15 cellular contexts compared by ENCODE assay signal in the genomic region with DNA sequence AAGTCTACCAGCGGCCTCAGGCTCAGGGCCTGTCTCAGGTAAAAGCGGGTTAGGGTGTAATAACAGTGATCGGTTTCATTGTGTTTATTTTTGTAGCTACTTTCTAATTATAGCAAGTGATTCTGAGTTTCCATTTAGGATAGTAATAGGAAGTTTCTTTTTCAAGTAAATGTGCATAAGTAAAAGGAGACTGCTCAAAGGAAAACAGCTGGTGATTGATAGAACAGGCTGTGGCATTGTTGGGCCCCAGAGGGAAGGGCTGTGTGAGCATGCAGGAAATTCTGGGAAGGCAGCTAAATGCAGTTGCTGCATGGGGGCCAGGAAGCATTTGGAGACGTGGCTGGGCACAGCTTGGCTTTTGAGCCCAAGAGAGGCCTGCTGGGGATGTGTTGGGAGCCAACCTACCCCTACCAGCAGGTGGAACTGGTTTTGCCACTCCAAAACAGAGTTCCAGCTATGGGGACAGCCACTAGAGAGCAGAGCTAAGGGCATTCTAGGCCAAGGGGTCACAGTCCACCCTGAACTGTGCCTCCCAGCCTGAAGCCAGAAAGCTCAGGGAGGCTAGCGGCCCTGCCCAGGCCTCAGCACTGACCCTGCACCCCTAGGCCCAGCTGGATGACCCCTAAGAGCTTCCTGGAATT. TPM values are rescaled to one million over a fixed set of nuclear protein-coding genes. Genes with fewer than 3 reads are reported as not detected.
DNase-seq lines count a peak whose midpoint lies in the region; ATAC-seq, FAIRE-seq and TF ChIP-seq lines count a peak whose summit lies in the region.
"Had no signal": no experiment of that assay in that cellular context is flagged by ENCODE, and none has a peak within 500 bp of the region (broad histone marks: within the 10 kb centered on the region; RNA-seq: fewer than 3 reads in every experiment).

No MANE protein-coding gene starts in this region.

- H3K36me3 Mint-ChIP-seq in activated CD8-positive, alpha-beta memory T cell treated with anti-CD3 and anti-CD28 coated beads, Interleukin-2, amount 10 ng/mL, durations not matched to agents 7 days and 5 days, result peaks cover 46% of the 10 kb centered on the region

- H3K9me3 Mint-ChIP-seq in activated CD8-positive, alpha-beta memory T cell treated with anti-CD3 and anti-CD28 coated beads, Interleukin-2, amount 10 ng/mL, durations not matched to agents 7 days and 5 days (ENCODE audit: low read depth), result peaks cover 9% of the 10 kb centered on the region

- H3K27me3 Mint-ChIP-seq in activated CD8-positive, alpha-beta memory T cell treated with anti-CD3 and anti-CD28 coated beads, Interleukin-2, amount 10 ng/mL, durations not matched to agents 7 days and 5 days, result no peaks in the 10 kb centered on the region

- H3K9me3 ChIP-seq in keratinocyte (ENCODE audit: control insufficient read depth, low read depth, low read length) (peaks cover 6% of the 10 kb centered on the region), spleen (peaks cover 0 to 24% (median 23%) of the 10 kb centered on the region in 8 donors), colonic mucosa (peaks cover 7% of the 10 kb centered on the region)

- H3K4me1 Mint-ChIP-seq in activated CD8-positive, alpha-beta memory T cell treated with anti-CD3 and anti-CD28 coated beads, Interleukin-2, amount 10 ng/mL, durations not matched to agents 7 days and 5 days, result peaks cover 47% of the 10 kb centered on the region

- H3K4me1 ChIP-seq in keratinocyte (ENCODE audit: control insufficient read depth, extremely low read depth, insufficient read depth, low read length) (peaks cover 4% of the 10 kb centered on the region), spleen (peaks cover 14 to 51% (median 38%) of the 10 kb centered on the region in 6 donors), colonic mucosa (no peaks in the 10 kb centered on the region)

- H2AFZ ChIP-seq in keratinocyte (ENCODE audit: control insufficient read depth, low read length), result no peak overlapping the region

- dilution Hi-C loops in keratinocyte (cut with MboI; ENCODE audit: extremely low pct_ligation_motif_present, low sequenced_read_pairs), result no loop called here

- TF ChIP-seq POLR2A in spleen (IDR thresholded peaks at IDR 0.05), result no peak

- H3K27ac ChIP-seq in VCaP (peak overlapping the region; percentile 36), keratinocyte (ENCODE audit: control insufficient read depth, insufficient read depth, low read length) (no peak overlapping the region), spleen (peak overlapping the region in 5 of 8 donors; percentile 20 to 80 (median 56)), colonic mucosa (no peak overlapping the region)
- H3K27ac ChIP-seq: HL-60 had no signal

- no peaks in the 10 kb centered on the region for H3K9me1 ChIP-seq in keratinocyte (ENCODE audit: control insufficient read depth, extremely low read depth, insufficient read depth, low read length)

- CTCF ChIA-PET in activated CD8-positive, alpha-beta memory T cell treated with anti-CD3 and anti-CD28 coated beads, Interleukin-2, amount 10 ng/mL, durations not matched to agents 7 days and 5 days (lab: Charles Lee), result interaction anchor here (0.9 to 10.0 kb wide), 17 partner anchors 9 to 644 kb away, joined by 3 to 252 read pairs (median 4); partner anchors contain the start of genes BRD7, CNEP1R1, CYLD and SNX20

- H3K4me3 Mint-ChIP-seq in activated CD8-positive, alpha-beta memory T cell treated with anti-CD3 and anti-CD28 coated beads, Interleukin-2, amount 10 ng/mL, durations not matched to agents 7 days and 5 days, result no peak overlapping the region

- H3K36me3 ChIP-seq in keratinocyte (ENCODE audit: control insufficient read depth in 2 of 2, extremely low read depth in 1 of 2, insufficient read depth in 2 of 2, low read length in 2 of 2) (no peaks in the 10 kb centered on the region), spleen (peaks cover 0 to 60% (median 22%) of the 10 kb centered on the region in 6 donors), colonic mucosa (no peaks in the 10 kb centered on the region)

- intact Hi-C loops in spleen (cut with DNase I; ENCODE audit: low total_unique reads) (loop anchor here (5.0 to 10.0 kb wide), 5 partner anchors 79 to 644 kb away; partner anchors contain the start of genes BRD7 and CNEP1R1), colonic mucosa (cut with DNase I) (loop anchor here (5.0 to 10.0 kb wide), 4 partner anchors 79 to 454 kb away; no protein-coding TSS in a partner anchor)

- WGBS in spleen, 5 donors, result 65 to 81% (median 69%) methylated on average over 5 of the region's 5 CpGs

- H3K4me3 ChIP-seq in keratinocyte (ENCODE audit: control insufficient read depth in 2 of 3, extremely low read depth in 1 of 3, insufficient read depth in 2 of 3, low read depth in 1 of 3, low read length in 3 of 3) (no peak overlapping the region), spleen (no peak overlapping the region), colonic mucosa (no peak overlapping the region)
- H3K4me3 ChIP-seq: tibial artery had no signal

- H3K27me3 ChIP-seq in keratinocyte (ENCODE audit: control insufficient read depth, extremely low read depth, insufficient read depth, low read length), result no peaks in the 10 kb centered on the region
- no peaks in the 10 kb centered on the region for H3K27me3 ChIP-seq in spleen (replicated peaks in 1 of 7)
- H3K27me3 ChIP-seq in colonic mucosa, result no peaks in the 10 kb centered on the region
- H3K27me3 ChIP-seq: tibial artery had no signal

- no peaks in the 10 kb centered on the region for H3K79me2 ChIP-seq in keratinocyte (ENCODE audit: control insufficient read depth, insufficient read depth, low read length)

- no peak overlapping the region for H3K4me2 ChIP-seq in keratinocyte (ENCODE audit: control insufficient read depth, extremely low read depth, insufficient read depth, low read depth, low read length)

- no peaks in the 10 kb centered on the region for H4K20me1 ChIP-seq in keratinocyte (ENCODE audit: control insufficient read depth, extremely low read depth, insufficient read depth, low read length)

- H3K9ac ChIP-seq in keratinocyte (ENCODE audit: control insufficient read depth, extremely low read depth, insufficient read depth, low read length), result no peak overlapping the region
- H3K9ac ChIP-seq in colonic mucosa (ENCODE audit: low read depth in 2 of 2, low read length in 2 of 2), result no peak overlapping the region

- ATAC-seq in activated CD8-positive, alpha-beta memory T cell treated with anti-CD3 and anti-CD28 coated beads, Interleukin-2, amount 10 ng/mL, durations not matched to agents 7 days and 5 days, result no peak
- ATAC-seq in GM18867 (IDR thresholded peaks at IDR 0.05; ENCODE audit: unreplicated experiment) (no peak), HG02588 (IDR thresholded peaks at IDR 0.05; ENCODE audit: unreplicated experiment) (no peak)

- no peak for FAIRE-seq in keratinocyte (lab: Jason Lieb, UNC)

- TF ChIP-seq CTCF in VCaP (conservative IDR thresholded peaks at IDR 0.05) (peak; percentile 25), keratinocyte (optimal IDR thresholded peaks at IDR 0.05 in 1 of 3, IDR thresholded peaks at IDR 0.05 in 1 of 3, conservative IDR thresholded peaks at IDR 0.05 in 1 of 3; ENCODE audit: extremely low read depth in 1 of 3, insufficient read depth in 2 of 3, low read length in 3 of 3) (peak in 2 of 3 experiments; percentile 5 to 27), spleen (IDR thresholded peaks at IDR 0.05 in 8 of 11, conservative IDR thresholded peaks at IDR 0.05 in 3 of 11) (no peak), colonic mucosa (IDR thresholded peaks at IDR 0.05) (no peak)

- peak overlapping the region; percentile 92 for H3K27ac Mint-ChIP-seq in activated CD8-positive, alpha-beta memory T cell treated with anti-CD3 and anti-CD28 coated beads, Interleukin-2, amount 10 ng/mL, durations not matched to agents 7 days and 5 days

- no peak for DNase-seq in activated CD8-positive, alpha-beta memory T cell treated with anti-CD3 and anti-CD28 coated beads, Interleukin-2, amount 10 ng/mL, durations not matched to agents 7 days and 5 days
- no peak for DNase-seq in activated CD8-positive, alpha-beta memory T cell treated with anti-CD3 and anti-CD28 coated beads for 24 hours
- DNase-seq in keratinocyte (ENCODE audit: low read depth, low spot score), result no peak
- DNase-seq in spleen, result peak; percentile 58
- DNase-seq in colonic mucosa, result no peak
- DNase-seq: activated T-cell treated with anti-CD3 and anti-CD28 coated beads, Interleukin-2, amount 50 U/mL, for 48 hours; cortex of kidney; hippocampal formation; NCI-H1417; stimulated activated CD4-positive, alpha-beta T cell treated with anti-CD3 and anti-CD28 coated beads, Interleukin-4, amount 100 ng/mL, for 24 hours; tibial artery had no signal

RNA-seq across cellular contexts. Expression of gene SNX20, which starts 12.6 kb away (rescaled TPM):
- 10 to 100 TPM; 60.0 to 72.1 TPM for total RNA-seq in activated CD8-positive, alpha-beta memory T cell treated with anti-CD3 and anti-CD28 coated beads, Interleukin-2, amount 10 ng/mL, durations not matched to agents 7 days and 5 days
- polyA plus RNA-seq in keratinocyte (not detected in 3 replicates), spleen (10 to 100 TPM; 17.6 to 24.6 (median 23.7) TPM)
- not detected for polyA plus RNA-seq in keratinocyte (2011; ENCODE audit: low read depth)
- not detected in 2 replicates for polyA plus RNA-seq in keratinocyte (2011; cell fraction: cytosol; rRNA removed)
- not detected in 2 replicates for polyA plus RNA-seq in keratinocyte (2011; cell fraction: nucleus; rRNA removed)
- polyA plus RNA-seq in keratinocyte (2012; ENCODE audit: low replicate concordance), result not detected in 2 replicates
- not detected in 3 replicates for polyA minus RNA-seq in keratinocyte
- not detected for polyA minus RNA-seq in keratinocyte (2011; cell fraction: cytosol; rRNA and poly(A)+ RNA removed)
- not detected in 2 replicates for polyA minus RNA-seq in keratinocyte (2011; cell fraction: nucleus; rRNA and poly(A)+ RNA removed)
- total RNA-seq in spleen (10 to 100 TPM; 27.2 to 50.5 (median 34.7) TPM), colonic mucosa (1 to 10 TPM in 1 of 2 donors, under 1 TPM in 1; 0.86 to 1.6 TPM)

RNA-seq across cellular contexts. Expression of gene NOD2, which starts 24.9 kb away (rescaled TPM):
- 10 to 100 TPM in 1 of 2 experiments, 1 to 10 TPM in 1; 6.5 to 10.7 TPM for total RNA-seq in activated CD8-positive, alpha-beta memory T cell treated with anti-CD3 and anti-CD28 coated beads, Interleukin-2, amount 10 ng/mL, durations not matched to agents 7 days and 5 days
- polyA plus RNA-seq in keratinocyte (0.49 to 3.9 TPM (median 0.80 TPM) in 3 replicates), spleen (1 to 10 TPM in 2 of 3 donors, under 1 TPM in 1; 0.41 to 2.8 (median 2.3) TPM)
- 6.1 TPM for polyA plus RNA-seq in keratinocyte (2011; ENCODE audit: low read depth)
- polyA plus RNA-seq in keratinocyte (2011; cell fraction: cytosol; rRNA removed), result 0.68 and 0.86 TPM in 2 replicates
- 3.5 and 5.4 TPM in 2 replicates for polyA plus RNA-seq in keratinocyte (2011; cell fraction: nucleus; rRNA removed)
- polyA plus RNA-seq in keratinocyte (2012; ENCODE audit: low replicate concordance), result 0.44 and 6.7 TPM in 2 replicates
- 1.5 to 11.2 TPM (median 2.3 TPM) in 3 replicates for polyA minus RNA-seq in keratinocyte
- 4.4 TPM for polyA minus RNA-seq in keratinocyte (2011; cell fraction: cytosol; rRNA and poly(A)+ RNA removed)
- 6.5 and 9.0 TPM in 2 replicates for polyA minus RNA-seq in keratinocyte (2011; cell fraction: nucleus; rRNA and poly(A)+ RNA removed)
- total RNA-seq in spleen (10 to 100 TPM in 3 of 7 donors, 1 to 10 TPM in 4; 5.6 to 23.2 (median 9.9) TPM), colonic mucosa (1 to 10 TPM in 1 of 2 donors, under 1 TPM in 1; 0.79 to 1.2 TPM)

Comparison
In these comparisons a context has a peak if more than half of its experiments do, and no peak if none do; other contexts are left out.
1. H3K27ac ChIP-seq: peak in VCaP (single experiment) and spleen (5 of 8); none in keratinocyte (single experiment) and colonic mucosa (single experiment).
2. CTCF ChIP-seq: peak in VCaP (single experiment) and keratinocyte (2 of 3); none in spleen (0 of 11) and colonic mucosa (single experiment).
3. RNA of gene SNX20, which starts 12.6 kb away (total RNA-seq): 60.0 to 72.1 TPM in activated CD8-positive, alpha-beta memory T cell treated with anti-CD3 and anti-CD28 coated beads, Interleukin-2, amount 10 ng/mL, durations not matched to agents 7 days and 5 days and 27.2 to 50.5 TPM in spleen; 0.86 to 1.6 TPM in colonic mucosa; every median in the first group is over 10 times any median in the second.